In the genomic region with DNA sequence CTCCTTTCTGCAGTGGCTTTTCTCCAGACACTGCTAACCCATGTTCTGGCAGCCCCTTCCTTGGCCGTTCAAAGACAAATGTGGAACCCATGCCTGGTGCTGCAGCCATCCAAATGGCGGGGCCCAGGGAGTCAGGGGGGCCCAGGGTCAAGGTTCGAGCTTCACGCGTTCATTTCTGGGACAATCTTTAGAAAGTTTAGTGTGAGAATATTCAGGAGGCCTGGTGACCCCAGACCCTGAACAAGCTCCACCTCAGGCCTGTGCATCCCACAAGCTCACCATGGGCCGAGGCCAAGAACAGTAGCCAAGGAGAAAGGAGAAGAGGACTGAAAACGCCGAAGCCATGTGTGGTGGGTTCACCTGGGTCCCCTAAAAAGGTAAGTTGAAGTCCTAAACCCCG, we compare ENCODE assay signal across 24 cellular contexts.
"Had no signal": no experiment of that assay in that cellular context is flagged by ENCODE, and none has a peak within 500 bp of the region (broad histone marks: within the 10 kb centered on the region; RNA-seq: fewer than 3 reads in every experiment).

No MANE protein-coding gene starts in this region.

- H3K4me3 Mint-ChIP-seq: activated naive CD4-positive, alpha-beta T cell treated with anti-CD3 and anti-CD28 coated beads, Interleukin-2, amount 50 U/mL, for 24 hours; activated T-cell treated with anti-CD3 and anti-CD28 coated beads, Interleukin-2, amount 50 U/mL, for 72 hours; dendritic cell treated with granulocyte-macrophage colony-stimulating factor and Interleukin-4, amounts not matched to agents 40 ng/mL and 50 ng/mL, for 4 days; nephron progenitor cell; stimulated activated effector memory CD8-positive, alpha-beta T cell treated with anti-CD3 and anti-CD28 coated beads, Interleukin-12 subunit alpha, Interleukin-12 subunit beta, amount 100 ng/mL, for 72 hours; T-helper 1 cell treated with Interleukin-12 subunit alpha and Interleukin-12 subunit beta and Interleukin-4 antibody, amounts not matched to agents 30 μg/mL and 1 μg/mL, for 36 hours; WTC11 had no signal

- H3K4me1 Mint-ChIP-seq: activated naive CD4-positive, alpha-beta T cell treated with anti-CD3 and anti-CD28 coated beads, Interleukin-2, amount 50 U/mL, for 24 hours; nephron progenitor cell; stimulated activated effector memory CD8-positive, alpha-beta T cell treated with anti-CD3 and anti-CD28 coated beads, Interleukin-12 subunit alpha, Interleukin-12 subunit beta, amount 100 ng/mL, for 72 hours; WTC11 had no signal

- H3K27ac Mint-ChIP-seq: activated naive CD4-positive, alpha-beta T cell treated with anti-CD3 and anti-CD28 coated beads, Interleukin-2, amount 50 U/mL, for 24 hours; activated T-cell treated with anti-CD3 and anti-CD28 coated beads, Interleukin-2, amount 50 U/mL, for 72 hours; dendritic cell treated with granulocyte-macrophage colony-stimulating factor and Interleukin-4, amounts not matched to agents 40 ng/mL and 50 ng/mL, for 4 days; nephron progenitor cell; progenitor cell of endocrine pancreas; stimulated activated effector memory CD8-positive, alpha-beta T cell treated with anti-CD3 and anti-CD28 coated beads, Interleukin-12 subunit alpha, Interleukin-12 subunit beta, amount 100 ng/mL, for 72 hours; T-helper 1 cell treated with Interleukin-12 subunit alpha and Interleukin-12 subunit beta and Interleukin-4 antibody, amounts not matched to agents 30 μg/mL and 1 μg/mL, for 36 hours; WTC11 had no signal

- ATAC-seq: activated T-cell treated with anti-CD3 and anti-CD28 coated beads, Interleukin-2, amount 50 U/mL, for 72 hours; body of pancreas; foreskin keratinocyte; left lung; stimulated activated effector memory CD8-positive, alpha-beta T cell treated with anti-CD3 and anti-CD28 coated beads, Interleukin-12 subunit alpha, Interleukin-12 subunit beta, amount 100 ng/mL, for 72 hours; WTC11 had no signal

- H3K27me3 Mint-ChIP-seq: activated naive CD4-positive, alpha-beta T cell treated with anti-CD3 and anti-CD28 coated beads, Interleukin-2, amount 50 U/mL, for 24 hours; dendritic cell treated with granulocyte-macrophage colony-stimulating factor and Interleukin-4, amounts not matched to agents 40 ng/mL and 50 ng/mL, for 4 days; progenitor cell of endocrine pancreas had no signal

- DNase-seq: activated CD4-positive, alpha-beta T cell treated with anti-CD3 and anti-CD28 coated beads for 4 hours; activated effector memory CD4-positive, alpha-beta T cell treated with anti-CD3 and anti-CD28 coated beads, Interleukin-2, amount 50 U/mL, for 16 hours; activated T-cell treated with anti-CD3 and anti-CD28 coated beads, Interleukin-2, amount 50 U/mL, for 72 hours; anterior cingulate cortex; effector CD8-positive, alpha-beta T cell; foreskin keratinocyte; mammary epithelial cell; midbrain; nephron progenitor cell; nucleus accumbens; retina; T1000 had no signal

- H3K4me3 ChIP-seq: body of pancreas, cardiac muscle cell, left lung, stomach, suprapubic skin, tibial nerve had no signal

- H3K9me3 Mint-ChIP-seq: activated naive CD4-positive, alpha-beta T cell treated with anti-CD3 and anti-CD28 coated beads, Interleukin-2, amount 50 U/mL, for 24 hours; activated T-cell treated with anti-CD3 and anti-CD28 coated beads, Interleukin-2, amount 50 U/mL, for 72 hours; dendritic cell treated with granulocyte-macrophage colony-stimulating factor and Interleukin-4, amounts not matched to agents 40 ng/mL and 50 ng/mL, for 4 days; nephron progenitor cell; stimulated activated effector memory CD8-positive, alpha-beta T cell treated with anti-CD3 and anti-CD28 coated beads, Interleukin-12 subunit alpha, Interleukin-12 subunit beta, amount 100 ng/mL, for 72 hours; T-helper 1 cell treated with Interleukin-12 subunit alpha and Interleukin-12 subunit beta and Interleukin-4 antibody, amounts not matched to agents 30 μg/mL and 1 μg/mL, for 36 hours; WTC11 had no signal

- H3K9me3 ChIP-seq: body of pancreas, left lung, stomach, suprapubic skin, tibial nerve had no signal

- H3K27ac ChIP-seq: body of pancreas, cardiac muscle cell, foreskin keratinocyte, left lung, stomach, suprapubic skin, tibial nerve had no signal

- H3K4me1 ChIP-seq: body of pancreas, foreskin keratinocyte, left lung, stomach, suprapubic skin, tibial nerve had no signal

- H3K36me3 ChIP-seq: cardiac muscle cell had no signal

- H3K27me3 ChIP-seq: body of pancreas, cardiac muscle cell, foreskin keratinocyte, left lung, stomach, suprapubic skin, tibial nerve had no signal

- H3K36me3 Mint-ChIP-seq: WTC11 had no signal
